ENCODE assay signal across 17 cellular contexts in genomic region chr11:17400048-17400775, GRCh38. TPM values are rescaled to one million over a fixed set of nuclear protein-coding genes. Genes with fewer than 3 reads are reported as not detected.
DNase-seq lines count a peak whose midpoint lies in the region; ATAC-seq, FAIRE-seq and TF ChIP-seq lines count a peak whose summit lies in the region.
"Had no signal": no experiment of that assay in that cellular context is flagged by ENCODE, and none has a peak within 500 bp of the region (broad histone marks: within the 10 kb centered on the region; RNA-seq: fewer than 3 reads in every experiment).

No MANE protein-coding gene starts in this region.

- BruUV-seq in K562 (replicated peaks; lab: Mats Ljungman, UMichigan), result no TSS peak

- no peak overlapping the region for H3K4me2 ChIP-seq in K562 (ENCODE audit: insufficient read depth, low read length)
- H3K4me2 ChIP-seq in MM.1S (ENCODE audit: low read depth, low read length), result no peak overlapping the region
- H3K4me2 ChIP-seq: smooth muscle cell had no signal

- TF ChIP-seq CTCF in CD14-positive monocyte (IDR thresholded peaks at IDR 0.05) (no peak), K562 (IDR thresholded peaks at IDR 0.05 in 2 of 3, conservative IDR thresholded peaks at IDR 0.05 in 1 of 3; ENCODE audit: insufficient read depth in 2 of 3, low read depth in 1 of 3, low read length in 3 of 3) (no peak), MM.1S (IDR thresholded peaks at IDR 0.05; ENCODE audit: low read length) (no peak), esophagus muscularis mucosa (IDR thresholded peaks at IDR 0.05) (no peak)

- H3K9me2 ChIP-seq in MM.1S (replicated peaks; ENCODE audit: insufficient read depth, low read length), result no peaks in the 10 kb centered on the region

- in situ Hi-C loops in K562 (cut with MboI), result no loop called here

- intact Hi-C loops in CD14-positive monocyte (cut with micrococcal nuclease), result no loop called here
- intact Hi-C loops in K562 (cut with micrococcal nuclease), result no loop called here
- intact Hi-C loops in esophagus muscularis mucosa (cut with DNase I), result no loop called here

- no peaks in the 10 kb centered on the region for H3K36me3 Mint-ChIP-seq in CD14-positive monocyte

- ATAC-seq in GM19395 (IDR thresholded peaks at IDR 0.05; ENCODE audit: unreplicated experiment) (peak; percentile 63), HG03175 (IDR thresholded peaks at IDR 0.05; ENCODE audit: unreplicated experiment) (peak; percentile 70), K562 (no peak), GM21825 (IDR thresholded peaks at IDR 0.05; ENCODE audit: unreplicated experiment) (no peak)
- ATAC-seq: foreskin keratinocyte had no signal

- H3K4me3 ChIP-seq in K562 (no peak overlapping the region), MM.1S (ENCODE audit: low read length) (no peak overlapping the region), esophagus muscularis mucosa (no peak overlapping the region)
- H3K4me3 ChIP-seq: Peyer's patch, smooth muscle cell had no signal

- H3K4me1 Mint-ChIP-seq in CD14-positive monocyte, result no peaks in the 10 kb centered on the region

- H2AFZ ChIP-seq in K562 (ENCODE audit: low read depth, low read length), result no peak overlapping the region
- no peak overlapping the region for H2AFZ ChIP-seq in MM.1S (ENCODE audit: low read length)

- H3K27me3 ChIP-seq in K562 (ENCODE audit: control insufficient read depth in 2 of 2, insufficient read depth in 2 of 2, low read length in 2 of 2), result peaks cover 27 to 79% of the 10 kb centered on the region in 2 experiments; a peak in 4 of 5 replicates
- no peaks in the 10 kb centered on the region for H3K27me3 ChIP-seq in MM.1S (replicated peaks; ENCODE audit: insufficient read depth, low read length)
- peaks cover 0 to 5% (median 0%) of the 10 kb centered on the region in 4 donors for H3K27me3 ChIP-seq in esophagus muscularis mucosa
- H3K27me3 ChIP-seq: foreskin keratinocyte, Peyer's patch had no signal

- H3K4me1 ChIP-seq in K562 (replicated peaks in 1 of 2; ENCODE audit: control insufficient read depth in 2 of 2, insufficient read depth in 2 of 2, low read length in 2 of 2) (peaks cover 0 to 4% of the 10 kb centered on the region in 2 experiments; a peak in 1 of 5 replicates), MM.1S (ENCODE audit: low read length) (peaks cover 1% of the 10 kb centered on the region), esophagus muscularis mucosa (peaks cover 1 to 2% (median 2%) of the 10 kb centered on the region in 4 donors)
- H3K4me1 ChIP-seq: foreskin keratinocyte, Peyer's patch had no signal

- FAIRE-seq in K562 (lab: Jason Lieb, UNC), result no peak

- TF ChIP-seq RAD21 in K562 (CRISPR knock-in tag; conservative IDR thresholded peaks at IDR 0.05 in 1 of 2, IDR thresholded peaks at IDR 0.05 in 1 of 2), result no peak

- peak overlapping the region; percentile 12 to 28 for H3K4me3 Mint-ChIP-seq in CD14-positive monocyte

- H3K9me1 ChIP-seq in K562 (ENCODE audit: control insufficient read depth, insufficient read depth, low read length), result no peaks in the 10 kb centered on the region

- H3K27ac Mint-ChIP-seq in CD14-positive monocyte, result peak overlapping the region in 1 of 7 donors; percentile 46

- CTCF ChIA-PET in K562 (lab: Yijun Ruan, JAX; ENCODE audit: low intra/inter-chr PET ratio), result no interaction called here

- H4K20me1 ChIP-seq in K562 (replicated peaks; ENCODE audit: control insufficient read depth, insufficient read depth, low read length), result peaks cover 5% of the 10 kb centered on the region; the same call in 1 of the 2 replicates
- H4K20me1 ChIP-seq in MM.1S (ENCODE audit: insufficient read depth, low read length), result no peaks in the 10 kb centered on the region

- H3K9ac ChIP-seq in K562 (ENCODE audit: insufficient read depth in 1 of 2, low read depth in 2 of 2, low read length in 2 of 2) (no peak overlapping the region), MM.1S (ENCODE audit: low read length) (no peak overlapping the region)

- POLR2A ChIA-PET in K562 (lab: Yijun Ruan, JAX), result interaction anchor here (0.6 kb wide), 1 partner anchor 152 kb away, joined by 4 read pairs; no protein-coding TSS in a partner anchor

- peaks cover 0 to 1% (median 0%) of the 10 kb centered on the region in 7 donors for H3K9me3 Mint-ChIP-seq in CD14-positive monocyte

- H3F3A ChIP-seq in MM.1S (ENCODE audit: insufficient read depth, low read length), result no peaks in the 10 kb centered on the region

- TF ChIP-seq EP300 in K562 (IDR thresholded peaks at IDR 0.05; ENCODE audit: low read length) (no peak), esophagus muscularis mucosa (IDR thresholded peaks at IDR 0.05) (no peak)

- no peak for DNase-seq in CD14-positive monocyte (ENCODE audit: low spot score)
- DNase-seq in K562 (ENCODE audit: extremely low read depth in 1 of 4, low spot score in 3 of 4), result no peak
- DNase-seq in NCI-H2196 treated with DMSO at 0.1 percent for 48 hours (lab: John Stamatoyannopoulos, UW; ENCODE audit: unreplicated experiment), result no peak
- DNase-seq in MM.1S, result no peak
- DNase-seq in esophagus muscularis mucosa (ENCODE audit: extremely low spot score), result no peak
- DNase-seq: activated CD4-positive, alpha-beta T cell treated with anti-CD3 and anti-CD28 coated beads for 4 hours; activated T-cell treated with anti-CD3 and anti-CD28 coated beads, Interleukin-2, amount 50 U/mL, for 1 hour; central memory CD4-positive, alpha-beta T cell; foreskin keratinocyte; KG1; NCI-H510A treated with DMSO at 0.1 percent for 48 hours had no signal

- under 1% methylated on average over 19 of the region's 19 CpGs for WGBS in K562 (ENCODE audit: insufficient coverage, low coverage, missing lambda C conversion rate)
- 89% methylated on average over 19 of the region's 19 CpGs for WGBS in esophagus muscularis mucosa

- H3K9me3 ChIP-seq in K562 (replicated peaks; ENCODE audit: control insufficient read depth, insufficient read depth, low read depth, low read length) (no peaks in the 10 kb centered on the region), MM.1S (replicated peaks; ENCODE audit: insufficient read depth, low read length) (no peaks in the 10 kb centered on the region), esophagus muscularis mucosa (no peaks in the 10 kb centered on the region)
- H3K9me3 ChIP-seq: Peyer's patch had no signal

- peaks cover 0 to 8% (median 0%) of the 10 kb centered on the region in 3 donors for H3K27me3 Mint-ChIP-seq in CD14-positive monocyte (ENCODE audit: low read depth in 3 of 3)

- TF ChIP-seq POLR2A in K562 (conservative IDR thresholded peaks at IDR 0.05) (no peak), esophagus muscularis mucosa (IDR thresholded peaks at IDR 0.05; ENCODE audit: low read depth) (no peak)

- H3K79me2 ChIP-seq in K562 (ENCODE audit: control insufficient read depth, insufficient read depth, low read length) (no peaks in the 10 kb centered on the region), MM.1S (ENCODE audit: low read length) (no peaks in the 10 kb centered on the region)

- H3K36me3 ChIP-seq in K562 (ENCODE audit: control insufficient read depth, insufficient read depth, low read length) (no peaks in the 10 kb centered on the region), MM.1S (replicated peaks; ENCODE audit: insufficient read depth, low read length) (no peaks in the 10 kb centered on the region), esophagus muscularis mucosa (no peaks in the 10 kb centered on the region)
- H3K36me3 ChIP-seq: Peyer's patch had no signal

- H3K27ac ChIP-seq in K562 (ENCODE audit: extremely low read depth, low read depth, low read length) (no peak overlapping the region), MM.1S (ENCODE audit: low read length) (no peak overlapping the region), esophagus muscularis mucosa (replicated peaks in 1 of 4) (no peak overlapping the region)
- H3K27ac ChIP-seq: foreskin keratinocyte had no signal

RNA-seq across cellular contexts. Expression of gene KCNJ11, which starts 11.8 kb away (rescaled TPM):
- polyA plus RNA-seq in CD14-positive monocyte (not detected), K562 (2011; rRNA removed) (0.85 and 1.8 TPM in 2 replicates), K562 (2014; fragmentation: Illumina TruSeq; extraction: Trizol) (1.4 and 3.1 TPM in 2 replicates), K562 (2014; fragmentation: Nextera tagmentation; extraction: Ambion mirVana) (not detected), K562 (2014; rRNA removed) (0.86 and 2.7 TPM in 2 replicates)
- 2.1 and 9.1 TPM in 2 replicates for total RNA-seq in K562 (2011; cell fraction: chromatin; rRNA removed; ENCODE audit: low replicate concordance)
- 11.7 and 13.2 TPM in 2 replicates for total RNA-seq in K562 (2011; cell fraction: nucleolus; rRNA removed)
- total RNA-seq in K562 (2011; cell fraction: nucleoplasm; rRNA removed), result 5.3 and 6.8 TPM in 2 replicates
- total RNA-seq in K562 (2014; rRNA removed) (1.6 and 2.7 TPM in 2 replicates), K562 (2014; rRNA removed; fragmentation: Illumina TruSeq; extraction: Trizol) (0.41 and 0.62 TPM in 2 replicates), K562 (2015; rRNA removed; fragmentation: Illumina TruSeq; extraction: Trizol) (0.54 and 0.60 TPM in 2 replicates), K562 (2021) (3.3 and 3.7 TPM in 2 replicates), esophagus muscularis mucosa (1 to 10 TPM in 2 of 4 donors, under 1 TPM in 1, not detected in 1; 0.66 to 6.5 (median 2.5) TPM)
- polyA plus RNA-seq in K562 (2011; cell fraction: cytosol; rRNA removed), result 1.7 and 2.6 TPM in 2 replicates
- 2.1 and 2.6 TPM in 2 replicates for polyA plus RNA-seq in K562 (2011; cell fraction: nucleus; rRNA removed)
- 1.5 and 4.7 TPM in 2 replicates for polyA plus RNA-seq in K562 (2012)
- polyA minus RNA-seq in K562 (2011; rRNA and poly(A)+ RNA removed), result 1.2 and 2.7 TPM in 2 replicates
- polyA minus RNA-seq in K562 (2011; cell fraction: cytosol; rRNA and poly(A)+ RNA removed), result 5.3 and 5.6 TPM in 2 replicates
- polyA minus RNA-seq in K562 (2011; cell fraction: nucleus; rRNA and poly(A)+ RNA removed), result 2.1 and 3.0 TPM in 2 replicates
- total RNA-seq: osteocyte, smooth muscle cell had no signal
- polyA plus RNA-seq: foreskin keratinocyte, smooth muscle cell had no signal

RNA-seq across cellular contexts. Expression of gene NCR3LG1, which starts 48.6 kb away (rescaled TPM):
- polyA plus RNA-seq in CD14-positive monocyte (under 1 TPM; 0.05 to 0.15 TPM), K562 (2011; rRNA removed) (21.5 and 25.1 TPM in 2 replicates), K562 (2014; fragmentation: Illumina TruSeq; extraction: Trizol) (30.8 and 33.8 TPM in 2 replicates), K562 (2014; fragmentation: Nextera tagmentation; extraction: Ambion mirVana) (1 to 10 TPM; 4.1 to 6.6 TPM), K562 (2014; rRNA removed) (13.8 and 17.3 TPM in 2 replicates)
- total RNA-seq in K562 (2011; cell fraction: chromatin; rRNA removed; ENCODE audit: low replicate concordance), result 39.2 and 56.4 TPM in 2 replicates
- total RNA-seq in K562 (2011; cell fraction: nucleolus; rRNA removed), result 30.5 and 32.8 TPM in 2 replicates
- 52.4 and 80.8 TPM in 2 replicates for total RNA-seq in K562 (2011; cell fraction: nucleoplasm; rRNA removed)
- total RNA-seq in K562 (2014; rRNA removed) (23.7 and 28.4 TPM in 2 replicates), K562 (2014; rRNA removed; fragmentation: Illumina TruSeq; extraction: Trizol) (39.8 and 45.1 TPM in 2 replicates), K562 (2015; rRNA removed; fragmentation: Illumina TruSeq; extraction: Trizol) (36.2 and 38.1 TPM in 2 replicates), K562 (2021) (31.5 and 32.4 TPM in 2 replicates), esophagus muscularis mucosa (1 to 10 TPM; 1.7 to 3.6 (median 2.4) TPM)
- 10.8 and 15.1 TPM in 2 replicates for polyA plus RNA-seq in K562 (2011; cell fraction: cytosol; rRNA removed)
- 19.9 and 26.2 TPM in 2 replicates for polyA plus RNA-seq in K562 (2011; cell fraction: nucleus; rRNA removed)
- 8.6 and 13.8 TPM in 2 replicates for polyA plus RNA-seq in K562 (2012)
- polyA minus RNA-seq in K562 (2011; rRNA and poly(A)+ RNA removed), result 59.3 and 62.8 TPM in 2 replicates
- 33.5 and 36.6 TPM in 2 replicates for polyA minus RNA-seq in K562 (2011; cell fraction: cytosol; rRNA and poly(A)+ RNA removed)
- 14.7 and 24.0 TPM in 2 replicates for polyA minus RNA-seq in K562 (2011; cell fraction: nucleus; rRNA and poly(A)+ RNA removed)

Comparison
In these comparisons a context has a peak if more than half of its experiments do, and no peak if none do; other contexts are left out.
1. ATAC-seq: peak in GM19395 (single experiment) and HG03175 (single experiment); none in K562 (single experiment) and GM21825 (single experiment).
2. RNA of gene NCR3LG1, which starts 48.6 kb away (total RNA-seq): 23.7 to 80.8 TPM in K562; 1.7 to 3.6 TPM in esophagus muscularis mucosa; every median in the first group is over 4 times any median in the second.